ENCODE assay signal across 8 cellular contexts in the genomic region with DNA sequence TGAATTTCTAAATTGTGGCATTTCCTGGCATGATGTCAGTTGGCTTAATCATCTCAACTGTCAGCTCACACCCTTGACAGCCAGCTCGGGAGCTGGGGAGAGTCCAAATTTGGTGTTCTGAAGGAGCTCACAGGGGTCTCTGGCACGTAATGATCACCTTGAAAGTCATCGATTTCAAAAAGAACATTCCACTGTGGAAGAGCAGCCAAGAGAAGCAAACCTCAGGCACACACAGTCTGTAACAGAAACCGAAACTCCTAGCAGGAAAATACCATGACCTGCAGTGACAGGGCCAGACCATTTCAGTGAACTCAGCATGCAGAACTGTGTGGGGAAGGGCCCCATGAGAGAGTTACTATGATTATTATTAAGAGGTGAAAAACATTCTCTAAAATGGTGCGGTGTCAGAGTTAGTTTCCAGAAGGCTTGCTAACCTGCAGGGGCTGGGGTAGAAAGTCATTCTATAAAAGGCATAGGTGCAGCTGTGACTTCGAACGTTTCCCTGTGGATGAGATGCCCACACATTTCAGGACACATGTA. TPM values are rescaled to one million over a fixed set of nuclear protein-coding genes. Genes with fewer than 3 reads are reported as not detected.
DNase-seq lines count a peak whose midpoint lies in the region; ATAC-seq, FAIRE-seq and TF ChIP-seq lines count a peak whose summit lies in the region.

No MANE protein-coding gene starts in this region.

- no peaks in the 10 kb centered on the region for H3K9me3 ChIP-seq in left ventricle myocardium inferior (replicated peaks)

- CTCF ChIA-PET in GM10248 (lab: Yijun Ruan, JAX), result interaction anchor here (0.8 to 2.5 kb wide), 12 partner anchors 11 to 72 kb away, joined by 3 to 9 read pairs (median 3); no protein-coding TSS in a partner anchor

- peak; percentile 64 for DNase-seq in GM10248 (ENCODE audit: extremely low spot score)
- DNase-seq in M059J (ENCODE audit: low read depth), result peak; percentile 76
- peak; percentile 83 for DNase-seq in activated effector memory CD4-positive, alpha-beta T cell treated with anti-CD3 and anti-CD28 coated beads, Interleukin-2, amount 50 U/mL, for 16 hours
- DNase-seq in left ventricle myocardium inferior, result no peak
- DNase-seq in stimulated activated CD4-positive, alpha-beta T cell treated with anti-CD3 and anti-CD28 coated beads, Interleukin-1b, Interleukin-23, amount 100 ng/mL, for 48 hours, result peak; percentile 76
- DNase-seq in frontal cortex (ENCODE audit: low spot score in 2 of 2), result no peak
- DNase-seq in DMS79 (lab: John Stamatoyannopoulos, UW), result no peak

- no peaks in the 10 kb centered on the region for H3K27me3 ChIP-seq in left ventricle myocardium inferior (ENCODE audit: low read depth)

- peaks cover 62% of the 10 kb centered on the region for H3K4me1 ChIP-seq in left ventricle myocardium inferior

- H3K4me3 ChIP-seq in left ventricle myocardium inferior, result peak overlapping the region; percentile 24

- POLR2A ChIA-PET in GM10248 (lab: Yijun Ruan, JAX), result interaction anchor here (1.0 to 3.2 kb wide), 3 partner anchors 17 to 41 kb away, joined by 3 to 26 read pairs (median 4); partner anchors contain the start of gene KLF6

- no peak for TF ChIP-seq CTCF in GM10248 (IDR thresholded peaks at IDR 0.05; ENCODE audit: control extremely low read depth, extremely low read depth, low read depth, missing control alignments)
- TF ChIP-seq CTCF in left ventricle myocardium inferior (IDR thresholded peaks at IDR 0.05; ENCODE audit: borderline replicate concordance), result no peak

- no peak for FAIRE-seq in frontal cortex (lab: Jason Lieb, UNC)

- intact Hi-C loops in left ventricle myocardium inferior (cut with micrococcal nuclease), result no loop called here

- H3K36me3 ChIP-seq in left ventricle myocardium inferior, result no peaks in the 10 kb centered on the region

- peak; percentile 75 for ATAC-seq in GM21737 (IDR thresholded peaks at IDR 0.05; ENCODE audit: unreplicated experiment)

- H3K27ac ChIP-seq in left ventricle myocardium inferior (replicated peaks), result peak overlapping the region; percentile 95

RNA-seq across cellular contexts. Expression of gene KLF6, which starts 26.4 kb away (rescaled TPM):
- total RNA-seq in M059J (2014; rRNA removed; shearing (Covaris generic)), result 4.8 and 9.9 TPM in 2 replicates
- total RNA-seq in left ventricle myocardium inferior (43.8 TPM), frontal cortex (67.3 TPM)

Comparison
In these comparisons a context has a peak if more than half of its experiments do, and no peak if none do; other contexts are left out.
1. DNase-seq: peak in GM10248 (single experiment), M059J (single experiment), activated effector memory CD4-positive, alpha-beta T cell treated with anti-CD3 and anti-CD28 coated beads, Interleukin-2, amount 50 U/mL, for 16 hours (single experiment) and stimulated activated CD4-positive, alpha-beta T cell treated with anti-CD3 and anti-CD28 coated beads, Interleukin-1b, Interleukin-23, amount 100 ng/mL, for 48 hours (single experiment); none in left ventricle myocardium inferior (single experiment), frontal cortex (0 of 2) and DMS79 (single experiment).